8 cellular contexts compared by ENCODE assay signal in genomic region chr11:17353228-17354021, GRCh38. TPM values are rescaled to one million over a fixed set of nuclear protein-coding genes. Genes with fewer than 3 reads are reported as not detected.
DNase-seq lines count a peak whose midpoint lies in the region; ATAC-seq and TF ChIP-seq lines count a peak whose summit lies in the region.

No MANE protein-coding gene starts in this region.

- WGBS in lower leg skin, 2 donors, result 0 to 1% methylated on average over 50 to 58 of the region's 60 CpGs

- peaks cover 35% of the 10 kb centered on the region for H3K4me1 Mint-ChIP-seq in activated CD4-positive, alpha-beta memory T cell treated with anti-CD3 and anti-CD28 coated beads, Interleukin-2, amount 10 ng/mL, durations not matched to agents 7 days and 5 days

- peaks cover 47% of the 10 kb centered on the region for H3K27me3 Mint-ChIP-seq in activated CD4-positive, alpha-beta memory T cell treated with anti-CD3 and anti-CD28 coated beads, Interleukin-2, amount 10 ng/mL, durations not matched to agents 7 days and 5 days

- no peaks in the 10 kb centered on the region for H3K36me3 Mint-ChIP-seq in activated CD4-positive, alpha-beta memory T cell treated with anti-CD3 and anti-CD28 coated beads, Interleukin-2, amount 10 ng/mL, durations not matched to agents 7 days and 5 days (ENCODE audit: low read depth)

- H3K9me3 Mint-ChIP-seq in activated CD4-positive, alpha-beta memory T cell treated with anti-CD3 and anti-CD28 coated beads, Interleukin-2, amount 10 ng/mL, durations not matched to agents 7 days and 5 days, result no peaks in the 10 kb centered on the region

- no peak for TF ChIP-seq CTCF in lower leg skin (IDR thresholded peaks at IDR 0.05)

- DNase-seq in EL (peak; percentile 87), NCI-H69 (lab: John Stamatoyannopoulos, UW) (peak; percentile 90), ecto neural progenitor cell (ENCODE audit: low spot score) (peak; percentile 86), lower leg skin (ENCODE audit: low spot score in 2 of 2) (peak; percentile 43 to 93)
- DNase-seq in activated CD4-positive, alpha-beta memory T cell treated with anti-CD3 and anti-CD28 coated beads, Interleukin-2, amount 10 ng/mL, durations not matched to agents 7 days and 5 days, result peak; percentile 44
- DNase-seq in stimulated activated CD4-positive, alpha-beta T cell treated with anti-CD3 and anti-CD28 coated beads, Interleukin-4, amount 100 ng/mL, for 4 hours, result peak; percentile 48 to 75

- no peak for TF ChIP-seq POLR2A in lower leg skin (IDR thresholded peaks at IDR 0.05)

- ATAC-seq in HG03432 (IDR thresholded peaks at IDR 0.05; ENCODE audit: unreplicated experiment), result peak; percentile 41
- ATAC-seq in HG03469 (IDR thresholded peaks at IDR 0.05; ENCODE audit: unreplicated experiment), result no peak

- peak overlapping the region; percentile 9 for H3K27ac Mint-ChIP-seq in activated CD4-positive, alpha-beta memory T cell treated with anti-CD3 and anti-CD28 coated beads, Interleukin-2, amount 10 ng/mL, durations not matched to agents 7 days and 5 days

- intact Hi-C loops in lower leg skin (cut with DNase I; ENCODE audit: low total_unique reads), result loop anchor here (5.0 kb wide), 1 partner anchor 116 kb away; no protein-coding TSS in a partner anchor

- H3K4me3 Mint-ChIP-seq in activated CD4-positive, alpha-beta memory T cell treated with anti-CD3 and anti-CD28 coated beads, Interleukin-2, amount 10 ng/mL, durations not matched to agents 7 days and 5 days, result peak overlapping the region; percentile 73

- peak overlapping the region; percentile 46 for H3K4me3 ChIP-seq in lower leg skin (ENCODE audit: low read depth, poor library complexity, severe bottlenecking)

- POLR2A ChIA-PET in activated CD4-positive, alpha-beta memory T cell treated with anti-CD3 and anti-CD28 coated beads, Interleukin-2, amount 10 ng/mL, durations not matched to agents 7 days and 5 days (lab: Charles Lee), result interaction anchor here (0.6 to 1.6 kb wide), 6 partner anchors 31 to 237 kb away, joined by 3 to 6 read pairs (median 3); partner anchors contain the start of genes NUCB2 and PIK3C2A

- CTCF ChIA-PET in activated CD4-positive, alpha-beta memory T cell treated with anti-CD3 and anti-CD28 coated beads, Interleukin-2, amount 10 ng/mL, durations not matched to agents 7 days and 5 days (lab: Charles Lee), result interaction anchor here (0.5 to 2.4 kb wide), 11 partner anchors 20 to 175 kb away, joined by 3 to 13 read pairs (median 4); partner anchors contain the start of genes KCNJ11 and NUCB2

RNA-seq across cellular contexts. Expression of gene NCR3LG1, which starts 1.8 kb away (rescaled TPM):
- under 1 TPM; 0.15 TPM for total RNA-seq in activated CD4-positive, alpha-beta memory T cell treated with anti-CD3 and anti-CD28 coated beads, Interleukin-2, amount 10 ng/mL, durations not matched to agents 7 days and 5 days
- 1 to 10 TPM; 4.6 to 6.5 (median 5.3) TPM for total RNA-seq in lower leg skin

RNA-seq across cellular contexts. Expression of gene KCNJ11, which starts 35.0 kb away (rescaled TPM):
- total RNA-seq in activated CD4-positive, alpha-beta memory T cell treated with anti-CD3 and anti-CD28 coated beads, Interleukin-2, amount 10 ng/mL, durations not matched to agents 7 days and 5 days, result under 1 TPM; 0.18 to 0.55 TPM
- total RNA-seq in lower leg skin, result 10 to 100 TPM in 1 of 4 donors, 1 to 10 TPM in 3; 2.0 to 20.5 (median 4.7) TPM

Comparison
In these comparisons a context has a peak if more than half of its experiments do, and no peak if none do; other contexts are left out.
1. RNA of gene NCR3LG1, which starts 1.8 kb away (total RNA-seq): 4.6 to 6.5 TPM in lower leg skin; 0.15 TPM in activated CD4-positive, alpha-beta memory T cell treated with anti-CD3 and anti-CD28 coated beads, Interleukin-2, amount 10 ng/mL, durations not matched to agents 7 days and 5 days; every median in the first group is over 4 times any median in the second.
2. Peak in every context shown above with its lines, with median percentiles within 50 percentile points of each other: DNase-seq.